Comparison of ENCODE assay signal across 20 cellular contexts in the genomic region with DNA sequence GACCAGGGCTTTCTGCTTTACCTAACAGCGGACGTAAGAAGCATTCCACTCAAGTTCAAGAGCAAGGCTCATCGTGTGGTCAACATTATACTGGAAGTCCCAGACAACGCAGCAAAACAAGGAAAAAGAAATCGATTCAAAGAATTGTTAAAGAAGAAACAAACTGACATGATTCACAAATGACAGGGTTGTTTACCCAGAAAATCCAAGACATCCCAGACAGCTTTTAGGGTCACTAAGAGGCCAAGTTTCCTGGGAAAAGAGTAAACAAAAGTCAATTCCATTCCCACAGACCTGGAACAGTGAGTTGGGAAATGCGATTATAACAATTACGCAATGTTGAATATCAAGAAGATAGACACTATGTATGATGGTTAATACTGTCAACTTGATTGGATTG. TPM values are rescaled to one million over a fixed set of nuclear protein-coding genes. Genes with fewer than 3 reads are reported as not detected.
DNase-seq lines count a peak whose midpoint lies in the region; ATAC-seq and TF ChIP-seq lines count a peak whose summit lies in the region.
"Had no signal": no experiment of that assay in that cellular context is flagged by ENCODE, and none has a peak within 500 bp of the region (broad histone marks: within the 10 kb centered on the region; RNA-seq: fewer than 3 reads in every experiment).

No MANE protein-coding gene starts in this region.

- H3K4me2 ChIP-seq in mesenchymal stem cell (ENCODE audit: low read length, poor library complexity, severe bottlenecking), result no peak overlapping the region
- H3K4me2 ChIP-seq: BLaER1 treated with 17β-estradiol and CSF1 and Interleukin-3, amounts not matched to agents 10 nM and 100 nM had no signal

- H2AFZ ChIP-seq in mesenchymal stem cell (ENCODE audit: low read depth, low read length), result no peak overlapping the region

- H2BK15ac ChIP-seq in mesenchymal stem cell (ENCODE audit: low read depth, poor library complexity, severe bottlenecking), result no peak overlapping the region

- H3K36me3 ChIP-seq in heart left ventricle (no peaks in the 10 kb centered on the region), esophagus muscularis mucosa (no peaks in the 10 kb centered on the region), mesenchymal stem cell (ENCODE audit: control insufficient read depth in 1 of 2, insufficient read depth in 2 of 2, low read depth in 1 of 2, low read length in 2 of 2) (no peaks in the 10 kb centered on the region), tibial nerve (no peaks in the 10 kb centered on the region)
- H3K36me3 ChIP-seq: prostate gland had no signal

- H3K14ac ChIP-seq in mesenchymal stem cell (ENCODE audit: low read length in 2 of 2), result no peak overlapping the region

- no peak overlapping the region for H2AK5ac ChIP-seq in mesenchymal stem cell (ENCODE audit: low read length, severe bottlenecking)

- TF ChIP-seq POLR2A in heart left ventricle (IDR thresholded peaks at IDR 0.05) (no peak), esophagus muscularis mucosa (IDR thresholded peaks at IDR 0.05; ENCODE audit: low read depth) (no peak), tibial nerve (IDR thresholded peaks at IDR 0.05) (no peak)

- H4K91ac ChIP-seq in mesenchymal stem cell (ENCODE audit: low read length), result no peak overlapping the region

- intact Hi-C loops in heart left ventricle (cut with DNase I) (loop anchor here in 6 of 10 donors (10.0 kb wide), 1 partner anchor 347 kb away; a partner anchor contains a TSS), Right ventricle myocardium inferior (cut with DNase I) (no loop called here), esophagus muscularis mucosa (cut with DNase I) (no loop called here)

- H2BK12ac ChIP-seq in mesenchymal stem cell (ENCODE audit: low read length in 2 of 2), result peak overlapping the region; percentile 32 to 81

- H3K18ac ChIP-seq in mesenchymal stem cell (ENCODE audit: low read depth in 1 of 2, low read length in 2 of 2), result peak overlapping the region in 1 of 2 experiments; percentile 26

- H3K4me1 ChIP-seq in heart left ventricle (peaks cover 0 to 22% (median 16%) of the 10 kb centered on the region in 12 donors), esophagus muscularis mucosa (peaks cover 0 to 16% (median 5%) of the 10 kb centered on the region in 4 donors), mesenchymal stem cell (ENCODE audit: control insufficient read depth, insufficient read depth, low read depth, low read length) (peaks cover 4% of the 10 kb centered on the region), tibial nerve (peaks cover 0 to 20% (median 3%) of the 10 kb centered on the region in 4 donors)
- H3K4me1 ChIP-seq: prostate gland had no signal

- DNase-seq in heart left ventricle (no peak), Right ventricle myocardium inferior (ENCODE audit: missing footprints) (no peak), esophagus muscularis mucosa (ENCODE audit: extremely low spot score) (no peak), mesenchymal stem cell (peak; percentile 71), tibial nerve (ENCODE audit: low spot score in 2 of 2) (no peak), foreskin melanocyte (no peak), NCI-H510A treated with DMSO at 0.1 percent for 48 hours (lab: John Stamatoyannopoulos, UW) (no peak), NCI-H748 treated with DMSO at 0.1 percent for 48 hours (lab: John Stamatoyannopoulos, UW) (no peak)
- DNase-seq: activated CD4-positive, alpha-beta T cell treated with anti-CD3 and anti-CD28 coated beads for 36 hours; activated CD8-positive, alpha-beta memory T cell treated with anti-CD3 and anti-CD28 coated beads, Interleukin-2, amount 10 ng/mL, durations not matched to agents 7 days and 5 days; activated effector memory CD4-positive, alpha-beta T cell treated with anti-CD3 and anti-CD28 coated beads, Interleukin-2, amount 50 U/mL, for 16 hours; anterior cingulate cortex; NCI-H345 had no signal

- no peak overlapping the region for H3K4me3 ChIP-seq in heart left ventricle
- no peak overlapping the region for H3K4me3 ChIP-seq in esophagus muscularis mucosa
- H3K4me3 ChIP-seq in mesenchymal stem cell (ENCODE audit: insufficient read depth in 1 of 2, low read depth in 1 of 2, low read length in 2 of 2), result peak overlapping the region in 1 of 2 experiments; percentile 21
- H3K4me3 ChIP-seq in tibial nerve, result no peak overlapping the region
- H3K4me3 ChIP-seq: BLaER1 treated with 17β-estradiol and CSF1 and Interleukin-3, amounts not matched to agents 10 nM and 100 nM; GM12878; prostate gland had no signal

- H3K27me3 ChIP-seq in heart left ventricle (no peaks in the 10 kb centered on the region), esophagus muscularis mucosa (no peaks in the 10 kb centered on the region), mesenchymal stem cell (ENCODE audit: control insufficient read depth in 1 of 2, insufficient read depth in 1 of 2, low read length in 2 of 2) (peaks cover 5 to 8% of the 10 kb centered on the region in 2 experiments), tibial nerve (no peaks in the 10 kb centered on the region)
- H3K27me3 ChIP-seq: BLaER1 treated with 17β-estradiol and CSF1 and Interleukin-3, amounts not matched to agents 10 nM and 100 nM had no signal

- no peak for TF ChIP-seq CTCF in heart left ventricle (IDR thresholded peaks at IDR 0.05)
- TF ChIP-seq CTCF in esophagus muscularis mucosa (IDR thresholded peaks at IDR 0.05), result no peak
- no peak for TF ChIP-seq CTCF in tibial nerve (IDR thresholded peaks at IDR 0.05)

- H2BK5ac ChIP-seq in mesenchymal stem cell (ENCODE audit: low read depth, low read length, poor library complexity, severe bottlenecking), result no peak overlapping the region

- H3K23ac ChIP-seq in mesenchymal stem cell (ENCODE audit: low read length in 2 of 2), result no peak overlapping the region

- no peaks in the 10 kb centered on the region for H3K79me1 ChIP-seq in mesenchymal stem cell (replicated peaks; ENCODE audit: low read length, poor library complexity, severe bottlenecking)

- WGBS in heart left ventricle, 4 donors, result 83 to 86% (median 84%) methylated on average over 7 of the region's 7 CpGs
- WGBS in esophagus muscularis mucosa, result 83% methylated on average over 7 of the region's 7 CpGs
- WGBS in mesenchymal stem cell, result 62% methylated on average over 7 of the region's 7 CpGs
- 78 to 82% methylated on average over 7 of the region's 7 CpGs for WGBS in tibial nerve, 2 donors

- ATAC-seq in heart left ventricle (no peak), Right ventricle myocardium inferior (no peak)
- ATAC-seq: activated CD4-positive, alpha-beta T cell treated with anti-CD3 and anti-CD28 coated beads for 36 hours; activated CD8-positive, alpha-beta memory T cell treated with anti-CD3 and anti-CD28 coated beads, Interleukin-2, amount 10 ng/mL, durations not matched to agents 7 days and 5 days; GM12878 had no signal

- H3K4ac ChIP-seq in mesenchymal stem cell (ENCODE audit: low read depth in 1 of 2, low read length in 2 of 2), result no peak overlapping the region

- H3K9ac ChIP-seq in mesenchymal stem cell (ENCODE audit: low read length), result peak overlapping the region; percentile 44
- H3K9ac ChIP-seq: BLaER1 treated with 17β-estradiol and CSF1 and Interleukin-3, amounts not matched to agents 10 nM and 100 nM had no signal

- H3K9me3 ChIP-seq in heart left ventricle, result no peaks in the 10 kb centered on the region
- H3K9me3 ChIP-seq in esophagus muscularis mucosa, result no peaks in the 10 kb centered on the region
- no peaks in the 10 kb centered on the region for H3K9me3 ChIP-seq in mesenchymal stem cell (ENCODE audit: control insufficient read depth, low read length)
- no peaks in the 10 kb centered on the region for H3K9me3 ChIP-seq in tibial nerve
- H3K9me3 ChIP-seq: prostate gland had no signal

- H2BK120ac ChIP-seq in mesenchymal stem cell (ENCODE audit: low read depth, low read length), result peak overlapping the region; percentile 80

- H3K27ac ChIP-seq in heart left ventricle, result peak overlapping the region in 11 of 12 donors; percentile 12 to 89 (median 67)
- H3K27ac ChIP-seq in esophagus muscularis mucosa (replicated peaks in 1 of 4), result peak overlapping the region; percentile 12 to 50 (median 38)
- H3K27ac ChIP-seq in mesenchymal stem cell (ENCODE audit: low read length, poor library complexity, severe bottlenecking), result no peak overlapping the region
- H3K27ac ChIP-seq in tibial nerve, result peak overlapping the region in 3 of 4 donors; percentile 34 to 76 (median 49)
- H3K27ac ChIP-seq: prostate gland, RWPE1 had no signal

- H4K8ac ChIP-seq in mesenchymal stem cell (ENCODE audit: low read length), result no peak overlapping the region

- TF ChIP-seq EP300 in esophagus muscularis mucosa (IDR thresholded peaks at IDR 0.05) (no peak), tibial nerve (IDR thresholded peaks at IDR 0.05) (peak in 1 of 2 donors; percentile 30)

RNA-seq across cellular contexts. Expression of a gene that starts 21.5 kb away (rescaled TPM):
- 10 to 100 TPM; 26.8 to 84.6 (median 55.0) TPM for total RNA-seq in heart left ventricle
- 10 to 100 TPM; 28.9 to 50.1 TPM for polyA plus RNA-seq in heart left ventricle
- 131 TPM for total RNA-seq in Right ventricle myocardium inferior
- total RNA-seq in esophagus muscularis mucosa, result 10 to 100 TPM; 56.1 to 82.2 (median 67.2) TPM
- polyA plus RNA-seq in mesenchymal stem cell (2013, experiment 1 of 2), result 88.3 TPM
- 87.5 TPM for polyA plus RNA-seq in mesenchymal stem cell (2013, experiment 2 of 2)
- 10 to 100 TPM; 34.9 to 54.3 (median 43.5) TPM for total RNA-seq in tibial nerve
- total RNA-seq: A172; activated CD4-positive, alpha-beta T cell treated with anti-CD3 and anti-CD28 coated beads for 36 hours; activated CD8-positive, alpha-beta memory T cell treated with anti-CD3 and anti-CD28 coated beads, Interleukin-2, amount 10 ng/mL, durations not matched to agents 7 days and 5 days; HT-29 had no signal
- polyA plus RNA-seq: neural cell had no signal

RNA-seq across cellular contexts. Expression of a gene that starts 49.0 kb away (rescaled TPM):
- 10 to 100 TPM in 6 of 9 donors, 1 to 10 TPM in 3; 6.0 to 45.9 (median 11.5) TPM for total RNA-seq in heart left ventricle
- polyA plus RNA-seq in heart left ventricle, result 1 to 10 TPM; 5.8 to 8.1 TPM
- 11.2 TPM for total RNA-seq in Right ventricle myocardium inferior
- total RNA-seq in esophagus muscularis mucosa, result 10 to 100 TPM; 13.7 to 18.7 (median 15.2) TPM
- 8.0 TPM for polyA plus RNA-seq in mesenchymal stem cell (2013, experiment 1 of 2)
- polyA plus RNA-seq in mesenchymal stem cell (2013, experiment 2 of 2), result 7.6 TPM
- 100 to 1,000 TPM in 1 of 4 donors, 10 to 100 TPM in 3; 31.6 to 176 (median 69.7) TPM for total RNA-seq in tibial nerve
- polyA plus RNA-seq: neural cell had no signal

Comparison
In these comparisons a context has a peak if more than half of its experiments do, and no peak if none do; other contexts are left out.
1. intact Hi-C loops: an anchor here in heart left ventricle (10.0 kb wide); none called in Right ventricle myocardium inferior and esophagus muscularis mucosa.